32 cellular contexts compared by ENCODE assay signal in the genomic region with DNA sequence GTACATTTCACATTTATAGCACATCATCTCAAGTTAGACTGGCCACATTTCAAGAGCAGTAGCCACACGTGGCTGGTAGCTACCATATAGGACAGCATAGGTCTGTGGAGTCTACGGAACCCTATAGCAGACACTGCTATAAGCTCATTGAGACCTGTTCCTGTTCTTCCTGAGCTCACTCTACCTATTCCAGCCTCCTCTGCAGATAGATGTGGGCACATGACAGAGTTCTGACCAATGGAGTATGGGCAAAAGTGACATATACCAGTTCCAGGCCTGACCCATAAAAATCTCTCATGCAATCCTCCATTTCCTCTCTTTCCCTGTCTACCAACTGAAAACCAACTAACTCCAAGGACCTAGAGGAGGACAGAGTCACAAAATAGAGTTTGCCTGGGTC. TPM values are rescaled to one million over a fixed set of nuclear protein-coding genes. Genes with fewer than 3 reads are reported as not detected.
"Had no signal": no experiment of that assay in that cellular context is flagged by ENCODE, and none has a peak within 500 bp of the region (broad histone marks: within the 10 kb centered on the region; RNA-seq: fewer than 3 reads in every experiment).

No MANE protein-coding gene starts in this region.

- H3K9me3 ChIP-seq: colonic mucosa, esophagus squamous epithelium, gastrocnemius medialis, left lung, lower lobe of right lung, mucosa of descending colon had no signal

- H3K27me3 ChIP-seq: colonic mucosa, esophagus squamous epithelium, gastrocnemius medialis, left lung had no signal

- H3K36me3 ChIP-seq: colonic mucosa, esophagus squamous epithelium, gastrocnemius medialis, left lung, lower lobe of right lung had no signal

- ATAC-seq: effector memory CD8-positive, alpha-beta T cell; esophagus mucosa; gastrocnemius medialis; heart right ventricle; left cardiac atrium; left lung; left ventricle myocardium superior; lower lobe of right lung; mucosa of descending colon had no signal

- H3K4me3 ChIP-seq: colonic mucosa, esophagus squamous epithelium, gastrocnemius medialis, heart right ventricle, left lung, lower lobe of right lung, mucosa of descending colon had no signal

- DNase-seq: colonic mucosa; cortex of kidney; effector CD8-positive, alpha-beta T cell; effector memory CD8-positive, alpha-beta T cell; endodermal cell; erythroblast; esophagus squamous epithelium; foreskin fibroblast; foreskin melanocyte; gastrocnemius medialis; glutamatergic neuron; heart right ventricle; hypothalamus; immature natural killer cell; islet precursor cell; kidney; left cardiac atrium; left lung; left ventricle myocardium superior; lower lobe of right lung; mesenchymal stem cell; mucosa of descending colon; naive B cell had no signal

- H3K27ac ChIP-seq: colonic mucosa, epithelial cell of prostate, esophagus squamous epithelium, gastrocnemius medialis, heart right ventricle, left lung, lower lobe of right lung had no signal

- H3K4me1 ChIP-seq: colonic mucosa, left lung had no signal

RNA-seq across cellular contexts. Expression of a gene that starts 11.9 kb away (rescaled TPM):
- total RNA-seq: dermis microvascular lymphatic vessel endothelial cell, endodermal cell, esophagus mucosa, esophagus squamous epithelium, gastrocnemius medialis, glomerular endothelial cell, left cardiac atrium, left ventricle myocardium superior, lower leg skin, lung microvascular endothelial cell, mesenteric fat pad, mesothelial cell of epicardium, myocyte had no signal

RNA-seq across cellular contexts. Expression of a gene that starts 28.0 kb away (rescaled TPM):
- total RNA-seq: dermis microvascular lymphatic vessel endothelial cell, endodermal cell, esophagus mucosa, esophagus squamous epithelium, gastrocnemius medialis, glomerular endothelial cell, heart right ventricle, left cardiac atrium, left lung, left ventricle myocardium superior, lower leg skin, lower lobe of right lung, lung microvascular endothelial cell, mesenteric fat pad, myocyte had no signal
- polyA plus RNA-seq: immature natural killer cell had no signal

RNA-seq across cellular contexts. Expression of a gene that starts 36.8 kb away (rescaled TPM):
- total RNA-seq: dermis microvascular lymphatic vessel endothelial cell, endodermal cell, esophagus squamous epithelium, gastrocnemius medialis, glomerular endothelial cell, heart right ventricle, left cardiac atrium, left ventricle myocardium superior, lower leg skin, lung microvascular endothelial cell, mesenteric fat pad, mesothelial cell of epicardium, myocyte had no signal
- polyA plus RNA-seq: heart right ventricle, immature natural killer cell had no signal

RNA-seq across cellular contexts. Expression of a gene that starts 37.1 kb away (rescaled TPM):
- total RNA-seq: gastrocnemius medialis, mesenteric fat pad had no signal
